Comparison of ENCODE assay signal across 18 cellular contexts in genomic region chr16:17798721-17799120, GRCh38.
DNase-seq lines count a peak whose midpoint lies in the region; ATAC-seq and TF ChIP-seq lines count a peak whose summit lies in the region.
"Had no signal": no experiment of that assay in that cellular context is flagged by ENCODE, and none has a peak within 500 bp of the region (broad histone marks: within the 10 kb centered on the region; RNA-seq: fewer than 3 reads in every experiment).

No MANE protein-coding gene starts in this region.

- no peak overlapping the region for H3K23ac ChIP-seq in trophoblast cell (ENCODE audit: low read length)

- H3K9me3 ChIP-seq in trophoblast cell (ENCODE audit: insufficient read depth, low read depth, low read length), result no peaks in the 10 kb centered on the region
- H3K9me3 ChIP-seq: A549; BLaER1 treated with 17β-estradiol and CSF1 and Interleukin-3, amounts not matched to agents 10 nM and 100 nM had no signal

- intact Hi-C loops in dorsolateral prefrontal cortex (cut with DNase I), result no loop called here

- no peak overlapping the region for H3K9ac ChIP-seq in trophoblast cell (ENCODE audit: low read length)
- H3K9ac ChIP-seq: BLaER1 treated with 17β-estradiol and CSF1 and Interleukin-3, amounts not matched to agents 10 nM and 100 nM had no signal

- ATAC-seq in HG02588 (IDR thresholded peaks at IDR 0.05; ENCODE audit: unreplicated experiment), result no peak
- ATAC-seq: A549, GM23338 had no signal

- H3K27me3 ChIP-seq in dorsolateral prefrontal cortex, result peaks cover 0 to 7% (median 0%) of the 10 kb centered on the region in 45 donors
- H3K27me3 ChIP-seq in trophoblast cell (ENCODE audit: insufficient read depth, low read length), result no peaks in the 10 kb centered on the region
- H3K27me3 ChIP-seq: BLaER1 treated with 17β-estradiol and CSF1 and Interleukin-3, amounts not matched to agents 10 nM and 100 nM had no signal

- no peaks in the 10 kb centered on the region for H3K79me1 ChIP-seq in trophoblast cell (ENCODE audit: low read length)

- H2BK120ac ChIP-seq in trophoblast cell (ENCODE audit: insufficient read depth, low read length, poor library complexity), result no peak overlapping the region

- no peak overlapping the region for H2BK5ac ChIP-seq in trophoblast cell (ENCODE audit: low read depth, low read length, poor library complexity)

- no peaks in the 10 kb centered on the region for H3K36me3 ChIP-seq in trophoblast cell (ENCODE audit: control insufficient read depth in 1 of 2, insufficient read depth in 2 of 2, low read length in 2 of 2)
- H3K36me3 ChIP-seq: BLaER1 treated with 17β-estradiol and CSF1 and Interleukin-3, amounts not matched to agents 10 nM and 100 nM had no signal

- no peak overlapping the region for H4K8ac ChIP-seq in trophoblast cell (ENCODE audit: low read depth, low read length)

- no peak overlapping the region for H3K18ac ChIP-seq in trophoblast cell (ENCODE audit: low read length)

- peak overlapping the region; percentile 34 for H3K4me2 ChIP-seq in trophoblast cell (ENCODE audit: low read length)
- H3K4me2 ChIP-seq: A549; BLaER1 treated with 17β-estradiol and CSF1 and Interleukin-3, amounts not matched to agents 10 nM and 100 nM; GM23338 had no signal

- no peak overlapping the region for H4K91ac ChIP-seq in trophoblast cell (ENCODE audit: low read depth, low read length)

- DNase-seq in Ammon's horn (ENCODE audit: low spot score) (peak; percentile 53), dorsolateral prefrontal cortex (peak in 2 of 10 donors; percentile 33 to 45), middle frontal gyrus (ENCODE audit: extremely low spot score, low spot score) (peak; percentile 52), trophoblast cell (no peak), SW480 (ENCODE audit: low spot score) (no peak), NCI-H2171 treated with DMSO at 0.1 percent for 48 hours (lab: John Stamatoyannopoulos, UW) (no peak), AG08396 (ENCODE audit: low spot score) (no peak)
- DNase-seq: CD8-positive, alpha-beta memory T cell; COR-L47; DMS79; GDM1; HCEC 1CT had no signal

- WGBS in trophoblast cell (ENCODE audit: extremely low coverage, insufficient coverage, insufficient read length), result no CpG with 5 or more reads among the region's 3 CpGs

- no peak overlapping the region for H3K14ac ChIP-seq in trophoblast cell (ENCODE audit: low read length)

- H3K79me2 ChIP-seq in trophoblast cell (ENCODE audit: control insufficient read depth, insufficient read depth, low read length, poor library complexity), result no peaks in the 10 kb centered on the region

- H3K4me3 ChIP-seq in dorsolateral prefrontal cortex (no peak overlapping the region), trophoblast cell (ENCODE audit: low read depth, low read length) (no peak overlapping the region)
- H3K4me3 ChIP-seq: A549; BLaER1 treated with 17β-estradiol and CSF1 and Interleukin-3, amounts not matched to agents 10 nM and 100 nM; GM23338 had no signal

- no peak overlapping the region for H2BK12ac ChIP-seq in trophoblast cell (ENCODE audit: low read length)

- no peak overlapping the region for H2AK5ac ChIP-seq in trophoblast cell (ENCODE audit: low read length)

- no peak for TF ChIP-seq CTCF in dorsolateral prefrontal cortex (IDR thresholded peaks at IDR 0.05 in 54 of 56, conservative IDR thresholded peaks at IDR 0.05 in 2 of 56; ENCODE audit: low read depth in 1 of 56, partially characterized antibody in 56 of 56)

- H3K27ac ChIP-seq in dorsolateral prefrontal cortex, result peak overlapping the region in 32 of 59 donors; percentile 1 to 79 (median 56)
- no peak overlapping the region for H3K27ac ChIP-seq in trophoblast cell (ENCODE audit: low read depth, low read length)
- H3K27ac ChIP-seq: 22Rv1; A549; BLaER1 treated with 17β-estradiol and CSF1 and Interleukin-3, amounts not matched to agents 10 nM and 100 nM; HL-60 had no signal

- H4K12ac ChIP-seq in trophoblast cell (ENCODE audit: low read depth, low read length), result no peak overlapping the region

- no peak overlapping the region for H3K4ac ChIP-seq in trophoblast cell (ENCODE audit: low read depth, low read length)

- no peak overlapping the region for H2AFZ ChIP-seq in trophoblast cell (ENCODE audit: insufficient read depth, low read length, poor library complexity)
- H2AFZ ChIP-seq: GM23338 had no signal

- H3K4me1 ChIP-seq in trophoblast cell (ENCODE audit: control insufficient read depth in 1 of 2, insufficient read depth in 2 of 2, low read length in 2 of 2), result no peaks in the 10 kb centered on the region
- H3K4me1 ChIP-seq: A549; BLaER1 treated with 17β-estradiol and CSF1 and Interleukin-3, amounts not matched to agents 10 nM and 100 nM had no signal

Comparison
In these comparisons a context has a peak if more than half of its experiments do, and no peak if none do; other contexts are left out.
1. DNase-seq: peak in Ammon's horn (single experiment) and middle frontal gyrus (single experiment); none in trophoblast cell (0 of 2), SW480 (single experiment), NCI-H2171 treated with DMSO at 0.1 percent for 48 hours (single experiment) and AG08396 (single experiment).